1 cellular context compared by ENCODE assay signal in genomic region chrX:54444752-54445151, GRCh38.
A peak's percentile ranks its signal among the peaks of the same experiment; 100 is the strongest.
TF ChIP-seq lines count a peak whose summit lies in the region.

No MANE protein-coding gene starts in this region.

TF ChIP-seq in H1, 55 proteins besides CTCF, POLR2A, EP300 and RAD21:
- TF ChIP-seq POLR2AphosphoS5 (IDR thresholded peaks at IDR 0.05; ENCODE audit: low read depth, low read length) (peak; percentile 41; the same call in 1 of the 2 replicates), SIRT6 (IDR thresholded peaks at IDR 0.05; ENCODE audit: low read length) (no peak)
